In the genomic region with DNA sequence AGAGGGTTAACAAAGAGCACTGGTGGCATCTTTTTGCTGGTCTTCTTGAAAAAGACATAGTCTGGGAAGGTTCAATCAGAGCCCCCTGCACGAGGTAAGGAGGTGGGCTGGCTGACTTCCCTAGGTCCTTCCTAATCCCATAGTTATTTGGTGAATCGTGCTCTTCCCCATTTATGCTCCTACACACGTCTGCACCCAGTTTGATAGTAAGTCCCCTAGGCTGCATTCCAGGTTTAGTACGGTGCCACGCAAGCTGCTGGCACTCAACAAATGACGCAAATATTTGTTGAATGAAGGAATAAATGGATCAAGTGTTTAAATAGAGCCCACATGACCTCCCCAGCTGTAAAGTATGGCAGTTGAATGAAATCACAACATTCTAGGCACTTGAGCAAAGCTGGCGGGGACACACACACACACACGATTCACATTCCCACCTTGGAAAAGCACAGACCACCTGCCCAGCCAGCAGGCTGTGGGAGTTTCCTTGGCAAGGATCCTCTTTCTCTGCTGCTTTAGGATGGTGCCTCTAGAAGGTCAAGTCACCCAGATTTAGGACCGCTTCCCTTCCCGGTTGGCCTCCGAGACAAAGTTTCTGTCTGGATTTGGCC, we compare ENCODE assay signal across 1 cellular context.
TF ChIP-seq lines count a peak whose summit lies in the region.

No MANE protein-coding gene starts in this region.

TF ChIP-seq in GM12878, 131 proteins besides CTCF, POLR2A, EP300 and RAD21:
- no peak for TF ChIP-seq ZBTB11 (CRISPR knock-in tag; IDR thresholded peaks at IDR 0.05)
- TF ChIP-seq SIX5 (IDR thresholded peaks at IDR 0.05; ENCODE audit: low read depth, low read length, severe bottlenecking) = no peak
- TF ChIP-seq, protein P1, sequence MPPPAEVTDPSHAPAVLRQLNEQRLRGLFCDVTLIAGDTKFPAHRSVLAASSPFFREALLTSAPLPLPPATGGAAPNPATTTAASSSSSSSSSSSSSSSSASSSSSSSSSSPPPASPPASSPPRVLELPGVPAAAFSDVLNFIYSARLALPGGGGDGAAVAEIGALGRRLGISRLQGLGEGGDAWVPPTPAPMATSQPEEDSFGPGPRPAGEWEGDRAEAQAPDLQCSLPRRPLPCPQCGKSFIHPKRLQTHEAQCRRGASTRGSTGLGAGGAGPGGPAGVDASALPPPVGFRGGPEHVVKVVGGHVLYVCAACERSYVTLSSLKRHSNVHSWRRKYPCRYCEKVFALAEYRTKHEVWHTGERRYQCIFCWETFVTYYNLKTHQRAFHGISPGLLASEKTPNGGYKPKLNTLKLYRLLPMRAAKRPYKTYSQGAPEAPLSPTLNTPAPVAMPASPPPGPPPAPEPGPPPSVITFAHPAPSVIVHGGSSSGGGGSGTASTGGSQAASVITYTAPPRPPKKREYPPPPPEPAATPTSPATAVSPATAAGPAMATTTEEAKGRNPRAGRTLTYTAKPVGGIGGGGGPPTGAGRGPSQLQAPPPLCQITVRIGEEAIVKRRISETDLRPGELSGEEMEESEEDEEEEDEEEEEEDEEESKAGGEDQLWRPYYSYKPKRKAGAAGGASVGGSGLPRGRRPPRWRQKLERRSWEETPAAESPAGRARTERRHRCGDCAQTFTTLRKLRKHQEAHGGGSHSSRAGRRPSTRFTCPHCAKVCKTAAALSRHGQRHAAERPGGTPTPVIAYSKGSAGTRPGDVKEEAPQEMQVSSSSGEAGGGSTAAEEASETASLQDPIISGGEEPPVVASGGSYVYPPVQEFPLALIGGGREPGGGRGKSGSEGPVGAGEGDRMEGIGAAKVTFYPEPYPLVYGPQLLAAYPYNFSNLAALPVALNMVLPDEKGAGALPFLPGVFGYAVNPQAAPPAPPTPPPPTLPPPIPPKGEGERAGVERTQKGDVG (CRISPR knock-in tag; IDR thresholded peaks at IDR 0.05) = no peak
- TF ChIP-seq JUND (IDR thresholded peaks at IDR 0.05; ENCODE audit: low read depth, low read length) = no peak
- TF ChIP-seq DPF2 (IDR thresholded peaks at IDR 0.05) = no peak
- TF ChIP-seq MYB (IDR thresholded peaks at IDR 0.05; ENCODE audit: borderline replicate concordance, low read depth, low read length) = no peak
- TF ChIP-seq, protein P2, sequence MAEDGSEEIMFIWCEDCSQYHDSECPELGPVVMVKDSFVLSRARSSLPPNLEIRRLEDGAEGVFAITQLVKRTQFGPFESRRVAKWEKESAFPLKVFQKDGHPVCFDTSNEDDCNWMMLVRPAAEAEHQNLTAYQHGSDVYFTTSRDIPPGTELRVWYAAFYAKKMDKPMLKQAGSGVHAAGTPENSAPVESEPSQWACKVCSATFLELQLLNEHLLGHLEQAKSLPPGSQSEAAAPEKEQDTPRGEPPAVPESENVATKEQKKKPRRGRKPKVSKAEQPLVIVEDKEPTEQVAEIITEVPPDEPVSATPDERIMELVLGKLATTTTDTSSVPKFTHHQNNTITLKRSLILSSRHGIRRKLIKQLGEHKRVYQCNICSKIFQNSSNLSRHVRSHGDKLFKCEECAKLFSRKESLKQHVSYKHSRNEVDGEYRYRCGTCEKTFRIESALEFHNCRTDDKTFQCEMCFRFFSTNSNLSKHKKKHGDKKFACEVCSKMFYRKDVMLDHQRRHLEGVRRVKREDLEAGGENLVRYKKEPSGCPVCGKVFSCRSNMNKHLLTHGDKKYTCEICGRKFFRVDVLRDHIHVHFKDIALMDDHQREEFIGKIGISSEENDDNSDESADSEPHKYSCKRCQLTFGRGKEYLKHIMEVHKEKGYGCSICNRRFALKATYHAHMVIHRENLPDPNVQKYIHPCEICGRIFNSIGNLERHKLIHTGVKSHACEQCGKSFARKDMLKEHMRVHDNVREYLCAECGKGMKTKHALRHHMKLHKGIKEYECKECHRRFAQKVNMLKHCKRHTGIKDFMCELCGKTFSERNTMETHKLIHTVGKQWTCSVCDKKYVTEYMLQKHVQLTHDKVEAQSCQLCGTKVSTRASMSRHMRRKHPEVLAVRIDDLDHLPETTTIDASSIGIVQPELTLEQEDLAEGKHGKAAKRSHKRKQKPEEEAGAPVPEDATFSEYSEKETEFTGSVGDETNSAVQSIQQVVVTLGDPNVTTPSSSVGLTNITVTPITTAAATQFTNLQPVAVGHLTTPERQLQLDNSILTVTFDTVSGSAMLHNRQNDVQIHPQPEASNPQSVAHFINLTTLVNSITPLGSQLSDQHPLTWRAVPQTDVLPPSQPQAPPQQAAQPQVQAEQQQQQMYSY (CRISPR knock-in tag; IDR thresholded peaks at IDR 0.05) = no peak
TF ChIP-seq in GM12878: peak in this region for 0.
